Comparison of ENCODE assay signal across 27 cellular contexts in genomic region chr5:66231508-66231907, GRCh38.
"Had no signal": no experiment of that assay in that cellular context is flagged by ENCODE, and none has a peak within 500 bp of the region (broad histone marks: within the 10 kb centered on the region; RNA-seq: fewer than 3 reads in every experiment).

No MANE protein-coding gene starts in this region.

- H3K27me3 Mint-ChIP-seq: dendritic cell treated with granulocyte-macrophage colony-stimulating factor and Interleukin-4, amounts not matched to agents 40 ng/mL and 50 ng/mL, for 4 days had no signal

- H3K9me3 ChIP-seq: colonic mucosa, esophagus squamous epithelium, gastrocnemius medialis, left ventricle myocardium inferior, lower lobe of right lung had no signal

- H3K36me3 ChIP-seq: colonic mucosa, esophagus squamous epithelium, gastrocnemius medialis, heart right ventricle, left ventricle myocardium inferior, lower lobe of right lung had no signal

- H3K36me3 Mint-ChIP-seq: naive thymus-derived CD4-positive, alpha-beta T cell had no signal

- H3K4me1 ChIP-seq: colonic mucosa, gastrocnemius medialis, heart right ventricle, left ventricle myocardium inferior, lower lobe of right lung had no signal

- H3K4me3 Mint-ChIP-seq: dendritic cell treated with granulocyte-macrophage colony-stimulating factor and Interleukin-4, amounts not matched to agents 40 ng/mL and 50 ng/mL, for 4 days; effector memory CD8-positive, alpha-beta T cell; endodermal cell; mesothelial cell of epicardium; naive thymus-derived CD4-positive, alpha-beta T cell had no signal

- H3K27me3 ChIP-seq: colonic mucosa, esophagus squamous epithelium, gastrocnemius medialis had no signal

- H3K27ac Mint-ChIP-seq: dendritic cell treated with granulocyte-macrophage colony-stimulating factor and Interleukin-4, amounts not matched to agents 40 ng/mL and 50 ng/mL, for 4 days; effector memory CD8-positive, alpha-beta T cell; endodermal cell; mesothelial cell of epicardium; naive thymus-derived CD4-positive, alpha-beta T cell had no signal

- H3K4me3 ChIP-seq: colonic mucosa, esophagus squamous epithelium, gastrocnemius medialis, heart right ventricle, left ventricle myocardium inferior, lower lobe of right lung had no signal

- H3K9me3 Mint-ChIP-seq: dendritic cell treated with granulocyte-macrophage colony-stimulating factor and Interleukin-4, amounts not matched to agents 40 ng/mL and 50 ng/mL, for 4 days; effector memory CD8-positive, alpha-beta T cell; endodermal cell had no signal

- DNase-seq: colonic mucosa; cortex of kidney; effector CD8-positive, alpha-beta T cell; effector memory CD8-positive, alpha-beta T cell; endodermal cell; erythroblast; esophagus squamous epithelium; foreskin fibroblast; foreskin melanocyte; gastrocnemius medialis; glutamatergic neuron; head of caudate nucleus; heart right ventricle; hippocampal formation; left cardiac atrium; left ventricle myocardium inferior; lower lobe of right lung; mesenchymal stem cell; naive thymus-derived CD4-positive, alpha-beta T cell had no signal

- FAIRE-seq: endometrium, islet of Langerhans, keratinocyte had no signal

- H3K27ac ChIP-seq: colonic mucosa, epithelial cell of prostate, gastrocnemius medialis, heart right ventricle, left ventricle myocardium inferior, lower lobe of right lung had no signal

- ATAC-seq: effector memory CD8-positive, alpha-beta T cell; esophagus mucosa; gastrocnemius medialis; heart right ventricle; left cardiac atrium; left lobe of liver; lower lobe of right lung; naive thymus-derived CD4-positive, alpha-beta T cell had no signal
